Comparison of ENCODE assay signal across 13 cellular contexts in the genomic region with DNA sequence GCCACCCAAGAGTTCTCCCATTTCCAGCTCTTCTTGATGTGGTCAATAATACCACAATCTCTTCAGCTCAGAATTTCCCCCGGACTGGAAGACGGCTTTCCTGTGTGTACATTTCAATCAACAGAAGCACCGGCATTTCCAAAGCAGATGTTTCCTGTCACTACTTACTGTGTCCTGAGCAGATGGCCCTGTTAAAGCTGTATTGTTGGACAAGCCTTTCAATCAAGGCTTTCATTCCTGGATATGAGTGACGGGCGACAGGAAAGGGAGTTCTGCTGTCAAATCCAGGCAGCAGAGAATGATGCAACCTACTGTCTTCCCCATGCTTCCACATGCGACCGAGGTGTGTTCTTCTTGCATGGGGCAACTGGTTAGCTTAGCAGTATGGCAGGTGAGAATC.
DNase-seq lines count a peak whose midpoint lies in the region; ATAC-seq and TF ChIP-seq lines count a peak whose summit lies in the region.
"Had no signal": no experiment of that assay in that cellular context is flagged by ENCODE, and none has a peak within 500 bp of the region (broad histone marks: within the 10 kb centered on the region; RNA-seq: fewer than 3 reads in every experiment).

No MANE protein-coding gene starts in this region.

- H3K27ac Mint-ChIP-seq in GM23338 (no peak overlapping the region; the same call in 1 of the 2 replicates), glutamatergic neuron (ENCODE audit: unreplicated experiment) (peak overlapping the region; percentile 36)
- H3K27ac Mint-ChIP-seq: naive thymus-derived CD8-positive, alpha-beta T cell had no signal

- H3K27me3 Mint-ChIP-seq in GM23338 (ENCODE audit: insufficient read depth, low read depth, poor library complexity) (peaks cover 7% of the 10 kb centered on the region), glutamatergic neuron (ENCODE audit: unreplicated experiment) (peaks cover 5% of the 10 kb centered on the region)

- ATAC-seq in GM23338 (no peak), GM21723 (IDR thresholded peaks at IDR 0.05; ENCODE audit: unreplicated experiment) (no peak)
- ATAC-seq: naive thymus-derived CD8-positive, alpha-beta T cell had no signal

- H4K20me1 ChIP-seq in BLaER1 treated with 17β-estradiol and CSF1 and Interleukin-3, amounts not matched to agents 10 nM and 100 nM, result no peaks in the 10 kb centered on the region
- no peaks in the 10 kb centered on the region for H4K20me1 ChIP-seq in GM23338 (replicated peaks; ENCODE audit: insufficient read depth)

- DNase-seq in GM23338 (ENCODE audit: low spot score) (no peak), NCI-H748 (lab: John Stamatoyannopoulos, UW; ENCODE audit: unreplicated experiment) (peak; percentile 94), glutamatergic neuron (no peak), COLO829 (ENCODE audit: low spot score) (no peak), Kasumi-1 (lab: John Stamatoyannopoulos, UW) (no peak), dorsolateral prefrontal cortex (no peak)
- DNase-seq: amniotic stem cell; naive thymus-derived CD8-positive, alpha-beta T cell; NCI-H226 had no signal

- H3K36me3 ChIP-seq in BLaER1 treated with 17β-estradiol and CSF1 and Interleukin-3, amounts not matched to agents 10 nM and 100 nM, result no peaks in the 10 kb centered on the region
- no peaks in the 10 kb centered on the region for H3K36me3 ChIP-seq in GM23338 (ENCODE audit: insufficient read depth)

- H3K4me1 ChIP-seq in BLaER1 treated with 17β-estradiol and CSF1 and Interleukin-3, amounts not matched to agents 10 nM and 100 nM, result peaks cover 31 to 72% (median 59%) of the 10 kb centered on the region in 10 experiments
- no peaks in the 10 kb centered on the region for H3K4me1 ChIP-seq in GM23338 (ENCODE audit: insufficient read depth)

- TF ChIP-seq CTCF in GM23338 (conservative IDR thresholded peaks at IDR 0.05; ENCODE audit: low read depth in 2 of 2), result no peak
- no peak for TF ChIP-seq CTCF in glutamatergic neuron (IDR thresholded peaks at IDR 0.05; ENCODE audit: partially characterized antibody, unreplicated experiment)
- no peak for TF ChIP-seq CTCF in dorsolateral prefrontal cortex (IDR thresholded peaks at IDR 0.05 in 54 of 56, conservative IDR thresholded peaks at IDR 0.05 in 2 of 56; ENCODE audit: low read depth in 1 of 56, partially characterized antibody in 56 of 56)

- no peak overlapping the region for H3K4me3 Mint-ChIP-seq in GM23338
- H3K4me3 Mint-ChIP-seq in glutamatergic neuron (ENCODE audit: unreplicated experiment), result no peak overlapping the region
- H3K4me3 Mint-ChIP-seq: central memory CD8-positive, alpha-beta T cell; naive thymus-derived CD8-positive, alpha-beta T cell had no signal

- H3K36me3 Mint-ChIP-seq in GM23338 (ENCODE audit: low read depth) (no peaks in the 10 kb centered on the region; the same call in 2 of the 3 replicates), glutamatergic neuron (ENCODE audit: unreplicated experiment) (peaks cover 18% of the 10 kb centered on the region)

- H3K4me1 Mint-ChIP-seq in GM23338, result 0 out of 3 replicates have a peak, but pooled peaks cover under 1% of the 10 kb centered on the region
- H3K4me1 Mint-ChIP-seq in glutamatergic neuron (ENCODE audit: low read depth, unreplicated experiment), result peaks cover 16% of the 10 kb centered on the region
- H3K4me1 Mint-ChIP-seq: central memory CD8-positive, alpha-beta T cell; naive thymus-derived CD8-positive, alpha-beta T cell had no signal

- H2AFZ ChIP-seq in GM23338, result peak overlapping the region; percentile 56

- peak overlapping the region; percentile 68 to 86 (median 79) for H3K4me2 ChIP-seq in BLaER1 treated with 17β-estradiol and CSF1 and Interleukin-3, amounts not matched to agents 10 nM and 100 nM
- no peak overlapping the region for H3K4me2 ChIP-seq in GM23338

- intact Hi-C loops in dorsolateral prefrontal cortex (cut with DNase I), result no loop called here

- no peaks in the 10 kb centered on the region for H3K79me2 ChIP-seq in GM23338 (replicated peaks; ENCODE audit: insufficient read depth)

- H3K9me3 ChIP-seq in BLaER1 treated with 17β-estradiol and CSF1 and Interleukin-3, amounts not matched to agents 10 nM and 100 nM (replicated peaks in 1 of 11), result peaks cover 19 to 49% (median 33%) of the 10 kb centered on the region in 11 experiments; a peak in 21 of 22 replicates

- no peaks in the 10 kb centered on the region for H3F3A ChIP-seq in GM23338 (replicated peaks; ENCODE audit: low read depth)

- no peaks in the 10 kb centered on the region for H3K9me2 ChIP-seq in GM23338 (ENCODE audit: insufficient read depth)

- H3K4me3 ChIP-seq in BLaER1 treated with 17β-estradiol and CSF1 and Interleukin-3, amounts not matched to agents 10 nM and 100 nM, result no peak overlapping the region
- H3K4me3 ChIP-seq in GM23338 (no peak overlapping the region), dorsolateral prefrontal cortex (no peak overlapping the region)
- H3K4me3 ChIP-seq: lung had no signal

- peak overlapping the region in 6 of 11 experiments; percentile 20 to 60 (median 49); a peak in 10 of 22 replicates for H3K9ac ChIP-seq in BLaER1 treated with 17β-estradiol and CSF1 and Interleukin-3, amounts not matched to agents 10 nM and 100 nM

- no peaks in the 10 kb centered on the region for H3K27me3 ChIP-seq in BLaER1 treated with 17β-estradiol and CSF1 and Interleukin-3, amounts not matched to agents 10 nM and 100 nM
- H3K27me3 ChIP-seq in GM23338 (ENCODE audit: insufficient read depth), result no peaks in the 10 kb centered on the region
- peaks cover 0 to 14% (median 0%) of the 10 kb centered on the region in 45 donors for H3K27me3 ChIP-seq in dorsolateral prefrontal cortex

- H3K9me3 Mint-ChIP-seq in GM23338 (peaks cover 2% of the 10 kb centered on the region; the same call in 1 of the 3 replicates), glutamatergic neuron (ENCODE audit: unreplicated experiment) (peaks cover 7% of the 10 kb centered on the region)

- peak overlapping the region in 9 of 11 experiments; percentile 16 to 81 (median 73); a peak in 19 of 22 replicates for H3K27ac ChIP-seq in BLaER1 treated with 17β-estradiol and CSF1 and Interleukin-3, amounts not matched to agents 10 nM and 100 nM
- H3K27ac ChIP-seq in GM23338 (ENCODE audit: low read depth) (no peak overlapping the region), dorsolateral prefrontal cortex (no peak overlapping the region)

TF ChIP-seq in GM23338, 12 proteins besides CTCF, POLR2A, EP300 and RAD21 (continues in another document):
- TF ChIP-seq, protein P1, sequence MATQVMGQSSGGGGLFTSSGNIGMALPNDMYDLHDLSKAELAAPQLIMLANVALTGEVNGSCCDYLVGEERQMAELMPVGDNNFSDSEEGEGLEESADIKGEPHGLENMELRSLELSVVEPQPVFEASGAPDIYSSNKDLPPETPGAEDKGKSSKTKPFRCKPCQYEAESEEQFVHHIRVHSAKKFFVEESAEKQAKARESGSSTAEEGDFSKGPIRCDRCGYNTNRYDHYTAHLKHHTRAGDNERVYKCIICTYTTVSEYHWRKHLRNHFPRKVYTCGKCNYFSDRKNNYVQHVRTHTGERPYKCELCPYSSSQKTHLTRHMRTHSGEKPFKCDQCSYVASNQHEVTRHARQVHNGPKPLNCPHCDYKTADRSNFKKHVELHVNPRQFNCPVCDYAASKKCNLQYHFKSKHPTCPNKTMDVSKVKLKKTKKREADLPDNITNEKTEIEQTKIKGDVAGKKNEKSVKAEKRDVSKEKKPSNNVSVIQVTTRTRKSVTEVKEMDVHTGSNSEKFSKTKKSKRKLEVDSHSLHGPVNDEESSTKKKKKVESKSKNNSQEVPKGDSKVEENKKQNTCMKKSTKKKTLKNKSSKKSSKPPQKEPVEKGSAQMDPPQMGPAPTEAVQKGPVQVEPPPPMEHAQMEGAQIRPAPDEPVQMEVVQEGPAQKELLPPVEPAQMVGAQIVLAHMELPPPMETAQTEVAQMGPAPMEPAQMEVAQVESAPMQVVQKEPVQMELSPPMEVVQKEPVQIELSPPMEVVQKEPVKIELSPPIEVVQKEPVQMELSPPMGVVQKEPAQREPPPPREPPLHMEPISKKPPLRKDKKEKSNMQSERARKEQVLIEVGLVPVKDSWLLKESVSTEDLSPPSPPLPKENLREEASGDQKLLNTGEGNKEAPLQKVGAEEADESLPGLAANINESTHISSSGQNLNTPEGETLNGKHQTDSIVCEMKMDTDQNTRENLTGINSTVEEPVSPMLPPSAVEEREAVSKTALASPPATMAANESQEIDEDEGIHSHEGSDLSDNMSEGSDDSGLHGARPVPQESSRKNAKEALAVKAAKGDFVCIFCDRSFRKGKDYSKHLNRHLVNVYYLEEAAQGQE (IDR thresholded peaks at IDR 0.05; ENCODE audit: unreplicated experiment), result no peak

Comparison
In these comparisons a context has a peak if more than half of its experiments do, and no peak if none do; other contexts are left out.
1. H3K27ac ChIP-seq: peak in BLaER1 treated with 17β-estradiol and CSF1 and Interleukin-3, amounts not matched to agents 10 nM and 100 nM (9 of 11); none in GM23338 (single experiment) and dorsolateral prefrontal cortex (0 of 59).